In genomic region chr13:30898070-30898469, GRCh38 we compare ENCODE assay signal across 1 cellular context.
TF ChIP-seq lines count a peak whose summit lies in the region.

No MANE protein-coding gene starts in this region.

TF ChIP-seq in WTC11, 78 proteins besides CTCF, POLR2A, EP300 and RAD21 (continued from another document):
- no peak for TF ChIP-seq AFF4 (CRISPR knock-in tag; IDR thresholded peaks at IDR 0.05; ENCODE audit: borderline replicate concordance)
- no peak for TF ChIP-seq ATF2 (CRISPR knock-in tag; IDR thresholded peaks at IDR 0.05; ENCODE audit: borderline replicate concordance, low read depth)
- no peak for TF ChIP-seq TCF7 (CRISPR knock-in tag; IDR thresholded peaks at IDR 0.05; ENCODE audit: low read depth)
- no peak for TF ChIP-seq ERG (CRISPR knock-in tag; IDR thresholded peaks at IDR 0.05)
- TF ChIP-seq ZNF423 (CRISPR knock-in tag; IDR thresholded peaks at IDR 0.05), result no peak
- TF ChIP-seq, protein P1, sequence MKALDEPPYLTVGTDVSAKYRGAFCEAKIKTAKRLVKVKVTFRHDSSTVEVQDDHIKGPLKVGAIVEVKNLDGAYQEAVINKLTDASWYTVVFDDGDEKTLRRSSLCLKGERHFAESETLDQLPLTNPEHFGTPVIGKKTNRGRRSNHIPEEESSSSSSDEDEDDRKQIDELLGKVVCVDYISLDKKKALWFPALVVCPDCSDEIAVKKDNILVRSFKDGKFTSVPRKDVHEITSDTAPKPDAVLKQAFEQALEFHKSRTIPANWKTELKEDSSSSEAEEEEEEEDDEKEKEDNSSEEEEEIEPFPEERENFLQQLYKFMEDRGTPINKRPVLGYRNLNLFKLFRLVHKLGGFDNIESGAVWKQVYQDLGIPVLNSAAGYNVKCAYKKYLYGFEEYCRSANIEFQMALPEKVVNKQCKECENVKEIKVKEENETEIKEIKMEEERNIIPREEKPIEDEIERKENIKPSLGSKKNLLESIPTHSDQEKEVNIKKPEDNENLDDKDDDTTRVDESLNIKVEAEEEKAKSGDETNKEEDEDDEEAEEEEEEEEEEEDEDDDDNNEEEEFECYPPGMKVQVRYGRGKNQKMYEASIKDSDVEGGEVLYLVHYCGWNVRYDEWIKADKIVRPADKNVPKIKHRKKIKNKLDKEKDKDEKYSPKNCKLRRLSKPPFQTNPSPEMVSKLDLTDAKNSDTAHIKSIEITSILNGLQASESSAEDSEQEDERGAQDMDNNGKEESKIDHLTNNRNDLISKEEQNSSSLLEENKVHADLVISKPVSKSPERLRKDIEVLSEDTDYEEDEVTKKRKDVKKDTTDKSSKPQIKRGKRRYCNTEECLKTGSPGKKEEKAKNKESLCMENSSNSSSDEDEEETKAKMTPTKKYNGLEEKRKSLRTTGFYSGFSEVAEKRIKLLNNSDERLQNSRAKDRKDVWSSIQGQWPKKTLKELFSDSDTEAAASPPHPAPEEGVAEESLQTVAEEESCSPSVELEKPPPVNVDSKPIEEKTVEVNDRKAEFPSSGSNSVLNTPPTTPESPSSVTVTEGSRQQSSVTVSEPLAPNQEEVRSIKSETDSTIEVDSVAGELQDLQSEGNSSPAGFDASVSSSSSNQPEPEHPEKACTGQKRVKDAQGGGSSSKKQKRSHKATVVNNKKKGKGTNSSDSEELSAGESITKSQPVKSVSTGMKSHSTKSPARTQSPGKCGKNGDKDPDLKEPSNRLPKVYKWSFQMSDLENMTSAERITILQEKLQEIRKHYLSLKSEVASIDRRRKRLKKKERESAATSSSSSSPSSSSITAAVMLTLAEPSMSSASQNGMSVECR (CRISPR knock-in tag; IDR thresholded peaks at IDR 0.05; ENCODE audit: borderline replicate concordance), result no peak
- no peak for TF ChIP-seq NR3C1 (CRISPR knock-in tag; conservative IDR thresholded peaks at IDR 0.05; ENCODE audit: low read depth)
- no peak for TF ChIP-seq ZNF317 (CRISPR knock-in tag; IDR thresholded peaks at IDR 0.05; ENCODE audit: borderline replicate concordance, low read depth)
- no peak for TF ChIP-seq KAT7 (CRISPR knock-in tag; IDR thresholded peaks at IDR 0.05; ENCODE audit: borderline replicate concordance)
- no peak for TF ChIP-seq MAX (CRISPR knock-in tag; IDR thresholded peaks at IDR 0.05)
- TF ChIP-seq NFATC4 (CRISPR knock-in tag; IDR thresholded peaks at IDR 0.05), result no peak
- no peak for TF ChIP-seq TP53 (CRISPR knock-in tag; IDR thresholded peaks at IDR 0.05)
- no peak for TF ChIP-seq NFE2L1 (CRISPR knock-in tag; IDR thresholded peaks at IDR 0.05)
- TF ChIP-seq SOX15 (CRISPR knock-in tag; IDR thresholded peaks at IDR 0.05), result no peak
- TF ChIP-seq GABPB1 (CRISPR knock-in tag; IDR thresholded peaks at IDR 0.05), result no peak
